35 cellular contexts compared by ENCODE assay signal in the genomic region with DNA sequence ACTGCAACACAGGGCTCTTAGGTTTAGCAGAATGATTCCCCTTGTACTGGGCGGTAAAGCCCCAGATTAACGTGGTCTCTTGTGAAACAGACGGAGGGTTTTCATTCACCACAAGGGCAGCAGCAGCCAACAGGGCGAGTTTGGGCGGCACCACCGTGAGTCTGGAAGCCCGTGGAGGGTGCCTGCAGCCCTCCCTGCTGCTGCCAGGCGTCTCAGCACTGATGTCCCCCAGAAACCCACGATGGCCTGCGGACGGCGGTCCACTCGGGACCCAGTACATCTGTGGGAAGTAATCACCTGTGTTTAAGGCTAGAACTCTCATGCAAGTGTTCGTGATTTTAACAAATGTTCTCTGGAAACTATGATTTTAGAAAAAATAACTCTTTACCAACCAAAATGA.
"Had no signal": no experiment of that assay in that cellular context is flagged by ENCODE, and none has a peak within 500 bp of the region (broad histone marks: within the 10 kb centered on the region; RNA-seq: fewer than 3 reads in every experiment).

No MANE protein-coding gene starts in this region.

- H3K9me3 ChIP-seq: MG63 had no signal

- DNase-seq: Karpas-422, Kasumi-1, MG63, MM.1S, MV-4-11, NCI-H1048, NCI-H1092, NCI-H1092 treated with DMSO at 0.1 percent for 48 hours, NCI-H1105, NCI-H1105 treated with DMSO at 0.1 percent for 48 hours, NCI-H1417, NCI-H1417 treated with DMSO at 0.1 percent for 48 hours, NCI-H1436, NCI-H1436 treated with DMSO at 0.1 percent for 48 hours, NCI-H146, NCI-H1694, NCI-H1694 treated with DMSO at 0.1 percent for 48 hours, NCI-H187, NCI-H187 treated with DMSO at 0.1 percent for 48 hours, NCI-H1930, NCI-H2029, NCI-H2029 treated with DMSO at 0.1 percent for 48 hours, NCI-H2081, NCI-H2081 treated with DMSO at 0.1 percent for 48 hours, NCI-H2107, NCI-H2171, NCI-H2171 treated with DMSO at 0.1 percent for 48 hours, NCI-H2227 treated with DMSO at 0.1 percent for 48 hours, NCI-H226, NCI-H345, NCI-H446, NCI-H446 treated with DMSO at 0.1 percent for 48 hours, NCI-H510A, NCI-H510A treated with DMSO at 0.1 percent for 48 hours had no signal

- H3K27ac ChIP-seq: KMS-11 had no signal

- H3K9ac ChIP-seq: KMS-11 had no signal

- H3K4me2 ChIP-seq: KMS-11 had no signal

- H3K36me3 ChIP-seq: MG63 had no signal

- H3K4me3 ChIP-seq: MG63 had no signal
